ENCODE assay signal across 17 cellular contexts in genomic region chr11:1074244-1075221, GRCh38. TPM values are rescaled to one million over a fixed set of nuclear protein-coding genes. Genes with fewer than 3 reads are reported as not detected.
DNase-seq lines count a peak whose midpoint lies in the region; ATAC-seq lines count a peak whose summit lies in the region.
"Had no signal": no experiment of that assay in that cellular context is flagged by ENCODE, and none has a peak within 500 bp of the region (broad histone marks: within the 10 kb centered on the region; RNA-seq: fewer than 3 reads in every experiment).

TSS of gene MUC2 (plus strand) at chr11:1074874.

- no peaks in the 10 kb centered on the region for H3K9me3 ChIP-seq in NT2/D1 (ENCODE audit: insufficient read depth, low read length)
- H3K9me3 ChIP-seq: tibial nerve had no signal

- H3K9ac ChIP-seq in NT2/D1 (ENCODE audit: insufficient read length, low read depth) = peak within 1 kb of the TSS; percentile 42

- DNase-seq in H7 (peak; percentile 70), NT2/D1 (ENCODE audit: low read depth, low spot score) (no peak), left ventricle myocardium superior (peak; percentile 18), posterior cingulate gyrus (peak in 6 of 10 donors; percentile 5 to 84 (median 44)), GOT3 (lab: John Stamatoyannopoulos, UW) (no peak), islet precursor cell (no peak)
- DNase-seq: activated CD4-positive, alpha-beta T cell treated with anti-CD3 and anti-CD28 coated beads, Interleukin-2, amount 10 ng/mL, durations not matched to agents 7 days and 5 days; NCI-H2029; NCI-H526 treated with DMSO at 0.1 percent for 48 hours; stimulated activated CD4-positive, alpha-beta T cell treated with anti-CD3 and anti-CD28 coated beads, Interleukin-1b, Interleukin-23, amount 100 ng/mL, for 48 hours had no signal

- intact Hi-C loops in left ventricle myocardium superior (cut with micrococcal nuclease) (no loop called here), posterior cingulate gyrus (cut with DNase I) (no loop called here)

- ATAC-seq in left ventricle myocardium superior = no peak
- ATAC-seq in GM19351 (IDR thresholded peaks at IDR 0.05; ENCODE audit: unreplicated experiment) = no peak
- ATAC-seq: CD8-positive, alpha-beta T cell had no signal

- H3K4me3 ChIP-seq in H7 (ENCODE audit: insufficient read depth, low read depth, low read length) (no peak within 1 kb of the TSS), NT2/D1 (ENCODE audit: insufficient read length, low read depth) (no peak within 1 kb of the TSS)
- H3K4me3 ChIP-seq: tibial nerve had no signal

- peaks cover 32% of the 10 kb centered on the region for H3K4me1 ChIP-seq in NT2/D1 (ENCODE audit: insufficient read depth, insufficient read length)

- H3K27me3 ChIP-seq in H7 (ENCODE audit: control insufficient read depth, insufficient read depth, low read length) = no peaks in the 10 kb centered on the region
- no peaks in the 10 kb centered on the region for H3K27me3 ChIP-seq in NT2/D1 (ENCODE audit: insufficient read depth, insufficient read length)

- H3K36me3 ChIP-seq in H7 (replicated peaks; ENCODE audit: control insufficient read depth, insufficient read depth, low read length) (no peaks in the 10 kb centered on the region), NT2/D1 (ENCODE audit: insufficient read depth, insufficient read length, low read length) (no peaks in the 10 kb centered on the region)
- H3K36me3 ChIP-seq: tibial nerve had no signal

RNA-seq across cellular contexts. Expression of gene MUC2, which starts in this region (rescaled TPM):
- total RNA-seq in H7 (2014; rRNA removed; shearing (Covaris generic)) = not detected in 2 replicates
- total RNA-seq in left ventricle myocardium superior = not detected
- total RNA-seq: activated CD4-positive, alpha-beta T cell treated with anti-CD3 and anti-CD28 coated beads, Interleukin-2, amount 10 ng/mL, durations not matched to agents 7 days and 5 days; CD8-positive, alpha-beta T cell; M059J; pulmonary artery endothelial cell; RPMI7951; T-helper 2 cell treated with Interferon-gamma antibody and Interleukin-4, amounts not matched to agents 100 ng/mL and 5 ng/mL, for 36 hours; tibial nerve had no signal

Comparison
In these comparisons a context has a peak if more than half of its experiments do, and no peak if none do; other contexts are left out.
1. Peak in DNase-seq in H7; RNA of the gene not detected or under 1 TPM.
2. Peak in DNase-seq in left ventricle myocardium superior; RNA of the gene not detected or under 1 TPM.
3. DNase-seq: peak in posterior cingulate gyrus (6 of 10); none in NT2/D1 (single experiment), GOT3 (single experiment) and islet precursor cell (single experiment).